In the genomic region with DNA sequence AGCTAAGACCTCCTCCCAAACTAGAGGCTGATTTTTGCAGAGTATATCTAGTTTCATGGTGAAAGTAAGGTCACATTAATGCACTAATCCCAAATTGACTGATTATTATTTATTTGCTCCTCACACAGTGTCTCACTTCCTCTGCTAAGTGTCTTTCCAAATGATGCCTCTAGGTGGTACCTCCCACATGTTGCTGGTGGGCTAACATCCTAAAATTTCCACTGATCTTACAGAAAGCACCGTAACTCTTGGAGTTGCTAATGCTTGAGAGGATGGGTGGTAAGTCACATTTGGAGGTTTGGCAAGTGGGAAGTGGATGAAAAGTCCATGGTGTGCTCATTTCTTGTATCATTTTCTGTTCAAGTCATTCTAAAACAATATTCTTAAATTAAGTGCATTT, we compare ENCODE assay signal across 12 cellular contexts.
DNase-seq lines count a peak whose midpoint lies in the region; ATAC-seq and TF ChIP-seq lines count a peak whose summit lies in the region.
"Had no signal": no experiment of that assay in that cellular context is flagged by ENCODE, and none has a peak within 500 bp of the region (broad histone marks: within the 10 kb centered on the region; RNA-seq: fewer than 3 reads in every experiment).

No MANE protein-coding gene starts in this region.

- no peak overlapping the region for H3K27ac ChIP-seq in DOHH2 (ENCODE audit: low read depth, low read length)
- no peak overlapping the region for H3K27ac ChIP-seq in GM23338 (ENCODE audit: low read depth)
- no peak overlapping the region for H3K27ac ChIP-seq in esophagus muscularis mucosa (replicated peaks in 1 of 4)
- H3K27ac ChIP-seq: skin epidermis had no signal

- TF ChIP-seq CTCF in DOHH2 (IDR thresholded peaks at IDR 0.05; ENCODE audit: low read depth, low read length, poor library complexity, severe bottlenecking) (peak; percentile 52), GM23338 (conservative IDR thresholded peaks at IDR 0.05; ENCODE audit: low read depth in 2 of 2) (peak; percentile 44 to 45), GM10266 (IDR thresholded peaks at IDR 0.05; ENCODE audit: control insufficient read depth, insufficient read depth, low read depth, missing control alignments) (no peak), esophagus muscularis mucosa (IDR thresholded peaks at IDR 0.05) (peak in 1 of 3 experiments; percentile 7)

- H2AFZ ChIP-seq in GM23338, result no peak overlapping the region

- no peaks in the 10 kb centered on the region for H3K36me3 Mint-ChIP-seq in GM23338 (ENCODE audit: low read depth)
- H3K36me3 Mint-ChIP-seq: IgD-negative memory B cell had no signal

- peaks cover 3% of the 10 kb centered on the region; the same call in 2 of the 3 replicates for H3K4me1 Mint-ChIP-seq in GM23338
- H3K4me1 Mint-ChIP-seq: IgD-negative memory B cell had no signal

- H3K4me2 ChIP-seq in DOHH2 (ENCODE audit: low read length) (no peak overlapping the region), GM23338 (no peak overlapping the region)

- H3K4me1 ChIP-seq in DOHH2 (ENCODE audit: control insufficient read depth, low read length) (no peaks in the 10 kb centered on the region), GM23338 (ENCODE audit: insufficient read depth) (no peaks in the 10 kb centered on the region), esophagus muscularis mucosa (no peaks in the 10 kb centered on the region)

- H4K20me1 ChIP-seq in DOHH2 (ENCODE audit: control insufficient read depth, insufficient read depth, low read depth, low read length), result no peaks in the 10 kb centered on the region
- no peaks in the 10 kb centered on the region for H4K20me1 ChIP-seq in GM23338 (replicated peaks; ENCODE audit: insufficient read depth)

- no peaks in the 10 kb centered on the region; the same call in 2 of the 3 replicates for H3K9me3 Mint-ChIP-seq in GM23338
- H3K9me3 Mint-ChIP-seq: dendritic cell treated with granulocyte-macrophage colony-stimulating factor and Interleukin-4, amounts not matched to agents 40 ng/mL and 50 ng/mL, for 4 days had no signal

- H3K36me3 ChIP-seq in DOHH2 (ENCODE audit: control insufficient read depth, low read length) (no peaks in the 10 kb centered on the region), GM23338 (ENCODE audit: insufficient read depth) (no peaks in the 10 kb centered on the region), esophagus muscularis mucosa (no peaks in the 10 kb centered on the region)

- TF ChIP-seq EP300 in esophagus muscularis mucosa (IDR thresholded peaks at IDR 0.05), result no peak

- no peaks in the 10 kb centered on the region for H3K79me2 ChIP-seq in DOHH2 (ENCODE audit: control insufficient read depth, low read length)
- H3K79me2 ChIP-seq in GM23338 (replicated peaks; ENCODE audit: insufficient read depth), result no peaks in the 10 kb centered on the region

- no peak for TF ChIP-seq POLR2A in esophagus muscularis mucosa (IDR thresholded peaks at IDR 0.05; ENCODE audit: low read depth)

- H3F3A ChIP-seq in DOHH2 (ENCODE audit: control insufficient read depth, insufficient read depth) (no peaks in the 10 kb centered on the region), GM23338 (replicated peaks; ENCODE audit: low read depth) (no peaks in the 10 kb centered on the region)

- H3K27me3 Mint-ChIP-seq in GM23338 (ENCODE audit: insufficient read depth, low read depth, poor library complexity), result no peaks in the 10 kb centered on the region
- H3K27me3 Mint-ChIP-seq: dendritic cell treated with granulocyte-macrophage colony-stimulating factor and Interleukin-4, amounts not matched to agents 40 ng/mL and 50 ng/mL, for 4 days; IgD-negative memory B cell had no signal

- H3K4me3 ChIP-seq in DOHH2 (ENCODE audit: low read length) (no peak overlapping the region), GM23338 (no peak overlapping the region), esophagus muscularis mucosa (no peak overlapping the region)
- H3K4me3 ChIP-seq: skin epidermis had no signal

- DNase-seq in GM23338 (ENCODE audit: low spot score) (peak; percentile 32), RPMI8226 (peak; percentile 6), iPS-NIHi11 (ENCODE audit: low spot score) (peak; percentile 35), GM10266 (ENCODE audit: extremely low spot score) (no peak), esophagus muscularis mucosa (ENCODE audit: extremely low spot score) (no peak)
- no peak for DNase-seq in stimulated activated CD4-positive, alpha-beta T cell treated with anti-CD3 and anti-CD28 coated beads, Interleukin-15, amount 100 ng/mL, for 24 hours
- DNase-seq: activated T-cell treated with anti-CD3 and anti-CD28 coated beads, Interleukin-2, amount 50 U/mL, for 48 hours; NCI-H2029 treated with DMSO at 0.1 percent for 48 hours had no signal

- 63% methylated on average over 1 of the region's 1 CpG for WGBS in esophagus muscularis mucosa

- H3K9me3 ChIP-seq in DOHH2 (ENCODE audit: control insufficient read depth, insufficient read depth, low read length) (no peaks in the 10 kb centered on the region), esophagus muscularis mucosa (peaks cover 0 to 7% (median 6%) of the 10 kb centered on the region in 4 donors)

- no peak overlapping the region for H3K27ac Mint-ChIP-seq in GM23338
- H3K27ac Mint-ChIP-seq: dendritic cell treated with granulocyte-macrophage colony-stimulating factor and Interleukin-4, amounts not matched to agents 40 ng/mL and 50 ng/mL, for 4 days; IgD-negative memory B cell had no signal

- no peak overlapping the region for H3K4me3 Mint-ChIP-seq in GM23338
- H3K4me3 Mint-ChIP-seq: dendritic cell treated with granulocyte-macrophage colony-stimulating factor and Interleukin-4, amounts not matched to agents 40 ng/mL and 50 ng/mL, for 4 days; IgD-negative memory B cell had no signal

- peak; percentile 76 for ATAC-seq in GM23338

- intact Hi-C loops in esophagus muscularis mucosa (cut with DNase I), result no loop called here

- H3K9me2 ChIP-seq in DOHH2 (replicated peaks; ENCODE audit: control insufficient read depth, low read length) (no peaks in the 10 kb centered on the region), GM23338 (ENCODE audit: insufficient read depth) (no peaks in the 10 kb centered on the region)

- H3K27me3 ChIP-seq in DOHH2 (ENCODE audit: control insufficient read depth, low read length), result no peaks in the 10 kb centered on the region; the same call in 1 of the 2 replicates
- H3K27me3 ChIP-seq in GM23338 (ENCODE audit: insufficient read depth), result no peaks in the 10 kb centered on the region
- no peaks in the 10 kb centered on the region for H3K27me3 ChIP-seq in esophagus muscularis mucosa

TF ChIP-seq in GM23338, 12 proteins besides CTCF, POLR2A, EP300 and RAD21:
- no peak for TF ChIP-seq NANOG (IDR thresholded peaks at IDR 0.05; ENCODE audit: borderline replicate concordance)
- TF ChIP-seq ZNF331 (CRISPR knock-in tag; IDR thresholded peaks at IDR 0.05; ENCODE audit: low read depth), result no peak
- no peak for TF ChIP-seq ETS1 (IDR thresholded peaks at IDR 0.05)
- TF ChIP-seq EZH2 (IDR thresholded peaks at IDR 0.05; ENCODE audit: low read depth, unreplicated experiment), result no peak
- TF ChIP-seq JUNB (IDR thresholded peaks at IDR 0.05; ENCODE audit: unreplicated experiment), result no peak
- no peak for TF ChIP-seq ZNF114 (CRISPR knock-in tag; IDR thresholded peaks at IDR 0.05)
- TF ChIP-seq REST (IDR thresholded peaks at IDR 0.05; ENCODE audit: unreplicated experiment), result no peak

Comparison
In these comparisons a context has a peak if more than half of its experiments do, and no peak if none do; other contexts are left out.
1. DNase-seq: peak in GM23338 (single experiment), RPMI8226 (single experiment) and iPS-NIHi11 (single experiment); none in GM10266 (single experiment), stimulated activated CD4-positive, alpha-beta T cell treated with anti-CD3 and anti-CD28 coated beads, Interleukin-15, amount 100 ng/mL, for 24 hours (single experiment) and esophagus muscularis mucosa (single experiment).